Comparison of ENCODE assay signal across 20 cellular contexts in the genomic region with DNA sequence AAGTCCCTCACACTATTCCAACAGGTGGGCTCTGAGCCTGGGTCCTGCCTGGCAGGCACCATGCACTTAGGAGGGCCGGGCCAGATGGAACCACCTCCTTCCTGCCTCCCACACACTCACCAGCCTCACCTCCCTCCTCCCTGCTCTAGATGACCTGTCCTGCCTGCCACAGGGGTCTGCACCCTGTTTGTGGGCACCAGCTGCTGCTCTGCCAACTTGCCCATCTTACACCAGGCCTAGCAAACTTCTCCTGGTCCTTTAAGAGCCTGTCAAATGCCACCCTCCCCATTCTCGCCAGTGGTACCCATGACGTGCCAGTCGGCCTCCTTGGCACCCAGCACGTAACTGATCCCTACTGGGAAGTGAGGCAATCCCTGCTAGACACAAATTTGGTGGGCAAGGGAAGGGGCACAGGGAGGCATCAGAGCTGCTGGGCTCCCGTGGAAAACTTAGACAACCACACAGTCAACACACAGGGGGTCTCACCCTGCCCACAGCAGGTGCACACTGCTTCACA. TPM values are rescaled to one million over a fixed set of nuclear protein-coding genes. Genes with fewer than 3 reads are reported as not detected.
A peak's percentile ranks its signal among the peaks of the same experiment; 100 is the strongest.
DNase-seq lines count a peak whose midpoint lies in the region; ATAC-seq and TF ChIP-seq lines count a peak whose summit lies in the region.
"Had no signal": no experiment of that assay in that cellular context is flagged by ENCODE, and none has a peak within 500 bp of the region (broad histone marks: within the 10 kb centered on the region; RNA-seq: fewer than 3 reads in every experiment).

No MANE protein-coding gene starts in this region.

- peaks cover 13% of the 10 kb centered on the region for H3K36me3 Mint-ChIP-seq in stimulated activated effector memory CD8-positive, alpha-beta T cell treated with anti-CD3 and anti-CD28 coated beads, Interleukin-12 subunit alpha, Interleukin-12 subunit beta, amount 100 ng/mL, for 72 hours

- no peaks in the 10 kb centered on the region for H3K27me3 ChIP-seq in heart right ventricle
- H3K27me3 ChIP-seq in lower lobe of right lung (ENCODE audit: low read depth): no peaks in the 10 kb centered on the region
- H3K27me3 ChIP-seq: BE2C had no signal

- peak overlapping the region in 7 of 10 donors; percentile 29 to 50 (median 43) for H3K27ac ChIP-seq in heart right ventricle
- peak overlapping the region; percentile 46 for H3K27ac ChIP-seq in lower lobe of right lung

- peaks cover 53 to 92% (median 69%) of the 10 kb centered on the region in 9 donors for H3K4me1 ChIP-seq in heart right ventricle
- H3K4me1 ChIP-seq in lower lobe of right lung: peaks cover 68% of the 10 kb centered on the region
- H3K4me1 ChIP-seq: BE2C had no signal

- no peak overlapping the region for H3K4me3 Mint-ChIP-seq in stimulated activated effector memory CD8-positive, alpha-beta T cell treated with anti-CD3 and anti-CD28 coated beads, Interleukin-12 subunit alpha, Interleukin-12 subunit beta, amount 100 ng/mL, for 72 hours
- H3K4me3 Mint-ChIP-seq: activated B cell treated with CpG ODN at 0.5 μM for 24 hours; activated CD4-positive, alpha-beta memory T cell treated with anti-CD3 and anti-CD28 coated beads for 36 hours; activated naive CD4-positive, alpha-beta T cell treated with anti-CD3 and anti-CD28 coated beads for 36 hours; mesothelial cell of epicardium had no signal

- 43 to 55% methylated on average over 6 of the region's 6 CpGs for WGBS in heart right ventricle, 2 donors

- intact Hi-C loops in heart right ventricle (cut with DNase I) (no loop called here), Right ventricle myocardium superior (cut with DNase I) (no loop called here), lower lobe of right lung (cut with DNase I) (no loop called here)

- H3K4me3 ChIP-seq in heart right ventricle (no peak overlapping the region), lower lobe of right lung (no peak overlapping the region)

- ATAC-seq in heart right ventricle (peak in 1 of 8 donors; percentile 9), Right ventricle myocardium superior (ENCODE audit: poor library complexity) (no peak), lower lobe of right lung (no peak), HG02938 (IDR thresholded peaks at IDR 0.05; ENCODE audit: unreplicated experiment) (no peak)
- ATAC-seq in stimulated activated effector memory CD8-positive, alpha-beta T cell treated with anti-CD3 and anti-CD28 coated beads, Interleukin-12 subunit alpha, Interleukin-12 subunit beta, amount 100 ng/mL, for 72 hours: no peak
- ATAC-seq: Panc1 had no signal

- H3K9me3 Mint-ChIP-seq in stimulated activated effector memory CD8-positive, alpha-beta T cell treated with anti-CD3 and anti-CD28 coated beads, Interleukin-12 subunit alpha, Interleukin-12 subunit beta, amount 100 ng/mL, for 72 hours: no peaks in the 10 kb centered on the region
- H3K9me3 Mint-ChIP-seq: activated B cell treated with CpG ODN at 0.5 μM for 24 hours; activated CD4-positive, alpha-beta memory T cell treated with anti-CD3 and anti-CD28 coated beads for 36 hours; activated naive CD4-positive, alpha-beta T cell treated with anti-CD3 and anti-CD28 coated beads for 36 hours; mesothelial cell of epicardium had no signal

- peak overlapping the region; percentile 81 for H3K27ac Mint-ChIP-seq in stimulated activated effector memory CD8-positive, alpha-beta T cell treated with anti-CD3 and anti-CD28 coated beads, Interleukin-12 subunit alpha, Interleukin-12 subunit beta, amount 100 ng/mL, for 72 hours
- H3K27ac Mint-ChIP-seq: activated B cell treated with CpG ODN at 0.5 μM for 24 hours; activated CD4-positive, alpha-beta memory T cell treated with anti-CD3 and anti-CD28 coated beads for 36 hours; activated naive CD4-positive, alpha-beta T cell treated with anti-CD3 and anti-CD28 coated beads for 36 hours; mesothelial cell of epicardium had no signal

- TF ChIP-seq CTCF in heart right ventricle (IDR thresholded peaks at IDR 0.05) (no peak), lower lobe of right lung (IDR thresholded peaks at IDR 0.05) (no peak)

- H3K9me3 ChIP-seq in heart right ventricle: no peaks in the 10 kb centered on the region
- H3K9me3 ChIP-seq in lower lobe of right lung: no peaks in the 10 kb centered on the region
- H3K9me3 ChIP-seq: BE2C, SK-N-SH had no signal

- H3K36me3 ChIP-seq in heart right ventricle (peaks cover 0 to 32% (median 18%) of the 10 kb centered on the region in 9 donors), lower lobe of right lung (peaks cover 39% of the 10 kb centered on the region)
- H3K36me3 ChIP-seq: BE2C had no signal

- DNase-seq in heart right ventricle (peak in 1 of 2 donors; percentile 11), Right ventricle myocardium superior (no peak), lower lobe of right lung (peak; percentile 23), HUDEP-2 (lab: John Stamatoyannopoulos, UW; ENCODE audit: unreplicated experiment in 76 of 76) (no peak), NCI-H2029 treated with DMSO at 0.1 percent for 48 hours (lab: John Stamatoyannopoulos, UW) (no peak)
- DNase-seq in stimulated activated effector memory CD8-positive, alpha-beta T cell treated with anti-CD3 and anti-CD28 coated beads, Interleukin-12 subunit alpha, Interleukin-12 subunit beta, amount 100 ng/mL, for 72 hours (ENCODE audit: low spot score in 2 of 2): no peak
- no peak for DNase-seq in activated effector memory CD4-positive, alpha-beta T cell treated with Interleukin-2 at 50 U/mL for 16 hours
- DNase-seq: activated B cell treated with CpG ODN at 0.5 μM for 24 hours; activated CD4-positive, alpha-beta memory T cell treated with anti-CD3 and anti-CD28 coated beads for 36 hours; activated naive CD4-positive, alpha-beta T cell treated with anti-CD3 and anti-CD28 coated beads for 36 hours; central memory CD4-positive, alpha-beta T cell; NCI-H1105 treated with DMSO at 0.1 percent for 48 hours; NCI-H2107; SK-N-SH; T-helper 9 cell; trophoblast cell had no signal

- H3K4me1 Mint-ChIP-seq in stimulated activated effector memory CD8-positive, alpha-beta T cell treated with anti-CD3 and anti-CD28 coated beads, Interleukin-12 subunit alpha, Interleukin-12 subunit beta, amount 100 ng/mL, for 72 hours: peaks cover 41% of the 10 kb centered on the region

RNA-seq across cellular contexts. Expression of a gene that starts 3.1 kb away (rescaled TPM):
- 10 to 100 TPM; 36.8 to 59.1 (median 45.2) TPM for total RNA-seq in heart right ventricle
- 10 to 100 TPM; 25.2 to 57.9 TPM for polyA plus RNA-seq in heart right ventricle
- 46.1 TPM for total RNA-seq in Right ventricle myocardium superior
- total RNA-seq in lower lobe of right lung: 50.4 TPM
